1 cellular context compared by ENCODE assay signal in genomic region chr15:40893019-40893723, GRCh38.
TF ChIP-seq lines count a peak whose summit lies in the region.

No MANE protein-coding gene starts in this region.

TF ChIP-seq in K562, 482 proteins besides CTCF, POLR2A, EP300 and RAD21:
- TF ChIP-seq ZBTB5 (IDR thresholded peaks at IDR 0.05) (no peak), TSC22D4 (tag; IDR thresholded peaks at IDR 0.05) (no peak), ATF2 (CRISPR knock-in tag; IDR thresholded peaks at IDR 0.05) (no peak), FOXM1 (IDR thresholded peaks at IDR 0.05; ENCODE audit: low read depth) (no peak), FOXM1 (CRISPR knock-in tag; IDR thresholded peaks at IDR 0.05; ENCODE audit: low read depth) (no peak)
TF ChIP-seq in K562: peak in this region for 0.
